Comparison of ENCODE assay signal across 11 cellular contexts in the genomic region with DNA sequence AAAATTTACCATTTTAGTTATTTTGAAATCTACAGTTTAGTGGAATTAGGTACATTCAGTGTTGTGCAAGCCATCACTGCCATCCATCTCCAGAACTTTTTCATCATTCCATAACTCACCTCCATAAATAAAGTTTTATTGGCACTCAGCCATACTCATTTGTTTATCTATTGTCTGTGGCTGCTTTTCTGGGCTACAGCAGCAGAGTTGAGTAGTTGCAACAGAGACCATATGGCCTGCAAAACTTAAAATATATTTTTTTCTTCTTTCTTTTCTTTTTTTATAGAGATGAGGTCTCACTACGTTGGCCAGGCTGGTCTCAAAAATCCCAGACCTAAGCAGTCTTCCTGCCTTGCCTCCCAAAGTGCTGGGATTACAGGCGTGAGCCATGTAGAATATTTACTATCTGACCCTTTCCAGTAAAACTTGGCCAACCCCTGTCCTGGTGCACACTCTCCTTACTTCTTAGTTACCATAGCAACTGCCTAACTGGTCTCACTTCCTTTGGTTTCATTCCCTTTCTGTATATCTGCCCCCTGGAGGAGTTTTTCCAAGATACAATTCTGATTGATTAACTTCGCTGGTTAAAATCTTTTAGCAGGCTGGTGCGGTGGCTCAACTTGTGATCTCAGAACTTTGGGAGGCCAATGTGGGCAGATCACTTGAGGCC.
A peak's percentile ranks its signal among the peaks of the same experiment; 100 is the strongest.
DNase-seq lines count a peak whose midpoint lies in the region; ATAC-seq, FAIRE-seq and TF ChIP-seq lines count a peak whose summit lies in the region.
"Had no signal": no experiment of that assay in that cellular context is flagged by ENCODE, and none has a peak within 500 bp of the region (broad histone marks: within the 10 kb centered on the region; RNA-seq: fewer than 3 reads in every experiment).

No MANE protein-coding gene starts in this region.

- H3K4me2 ChIP-seq in DND-41 (ENCODE audit: insufficient read depth, low read length) = no peak overlapping the region

- TF ChIP-seq POLR2A in esophagus muscularis mucosa (IDR thresholded peaks at IDR 0.05; ENCODE audit: low read depth) = no peak

- peaks cover 31% of the 10 kb centered on the region; the same call in 1 of the 2 replicates for H4K20me1 ChIP-seq in DND-41 (ENCODE audit: insufficient read depth, low read length)

- WGBS in esophagus muscularis mucosa = 81% methylated on average over 4 of the region's 4 CpGs

- H3K36me3 ChIP-seq in DND-41 (ENCODE audit: insufficient read depth, low read length) (peaks cover 16% of the 10 kb centered on the region), esophagus muscularis mucosa (no peaks in the 10 kb centered on the region), kidney (ENCODE audit: control insufficient read depth in 1 of 2, insufficient read depth in 2 of 2, low read length in 2 of 2) (no peaks in the 10 kb centered on the region)

- H3K4me1 Mint-ChIP-seq in progenitor cell of endocrine pancreas (ENCODE audit: low read depth) = peaks cover 16% of the 10 kb centered on the region

- H3K9me3 ChIP-seq in DND-41 (ENCODE audit: insufficient read depth, low read length, severe bottlenecking) = no peaks in the 10 kb centered on the region
- no peaks in the 10 kb centered on the region for H3K9me3 ChIP-seq in esophagus muscularis mucosa
- H3K9me3 ChIP-seq in kidney (ENCODE audit: control insufficient read depth in 1 of 2, low read length in 2 of 2) = no peaks in the 10 kb centered on the region

- no peak for DNase-seq in DND-41
- DNase-seq in NCI-H226 = peak; percentile 48
- DNase-seq in esophagus muscularis mucosa (ENCODE audit: extremely low spot score) = no peak
- no peak for DNase-seq in progenitor cell of endocrine pancreas (ENCODE audit: low spot score, unreplicated experiment)
- DNase-seq in activated CD4-positive, alpha-beta T cell treated with anti-CD3 and anti-CD28 coated beads for 4 hours = no peak
- DNase-seq in activated CD4-positive, alpha-beta T cell treated with anti-CD3 and anti-CD28 coated beads, Interleukin-2, amount 50 U/mL, for 48 hours = no peak
- no peak for DNase-seq in kidney
- no peak for DNase-seq in COLO829 (ENCODE audit: low spot score)
- DNase-seq: activated CD4-positive, alpha-beta T cell treated with anti-CD3 and anti-CD28 coated beads for 36 hours; caudate nucleus had no signal

- H3K27ac ChIP-seq in DND-41 (ENCODE audit: low read length) (0 out of 2 replicates have a peak overlapping the region, but pooled peaks have one; percentile 30), esophagus muscularis mucosa (replicated peaks in 1 of 4) (peak overlapping the region; percentile 52 to 92 (median 86)), kidney (ENCODE audit: low read depth in 2 of 2, low read length in 2 of 2) (no peak overlapping the region)

- TF ChIP-seq CTCF in DND-41 (IDR thresholded peaks at IDR 0.05; ENCODE audit: borderline replicate concordance, extremely low read depth, low read length, poor library complexity, severe bottlenecking) = no peak
- TF ChIP-seq CTCF in esophagus muscularis mucosa (IDR thresholded peaks at IDR 0.05) = peak in 1 of 3 experiments; percentile 7
- TF ChIP-seq CTCF in progenitor cell of endocrine pancreas (IDR thresholded peaks at IDR 0.05; ENCODE audit: unreplicated experiment) = peak; percentile 19
- TF ChIP-seq CTCF in kidney (IDR thresholded peaks at IDR 0.05; ENCODE audit: borderline replicate concordance, extremely low read depth, insufficient read depth) = no peak

- H3K9ac ChIP-seq in DND-41 (ENCODE audit: low read depth, low read length) (no peak overlapping the region), kidney (ENCODE audit: low read length in 2 of 2) (no peak overlapping the region)

- no peak overlapping the region for H3K4me3 Mint-ChIP-seq in progenitor cell of endocrine pancreas (ENCODE audit: low read depth)
- H3K4me3 Mint-ChIP-seq: activated CD4-positive, alpha-beta T cell treated with anti-CD3 and anti-CD28 coated beads for 36 hours had no signal

- H3K27ac Mint-ChIP-seq in progenitor cell of endocrine pancreas = no peak overlapping the region
- H3K27ac Mint-ChIP-seq: activated CD4-positive, alpha-beta T cell treated with anti-CD3 and anti-CD28 coated beads for 36 hours had no signal

- ATAC-seq in DND-41 (ENCODE audit: insufficient read depth, low read depth) = no peak
- ATAC-seq: activated CD4-positive, alpha-beta T cell treated with anti-CD3 and anti-CD28 coated beads for 36 hours had no signal

- H3K27me3 ChIP-seq in DND-41 (ENCODE audit: insufficient read depth, low read length, poor library complexity) (no peaks in the 10 kb centered on the region), esophagus muscularis mucosa (no peaks in the 10 kb centered on the region)

- H2AFZ ChIP-seq in DND-41 (ENCODE audit: low read depth, low read length) = no peak overlapping the region

- no peak for TF ChIP-seq EP300 in esophagus muscularis mucosa (IDR thresholded peaks at IDR 0.05)

- peaks cover 96% of the 10 kb centered on the region for H3K79me2 ChIP-seq in DND-41 (ENCODE audit: insufficient read depth, low read length)

- intact Hi-C loops in esophagus muscularis mucosa (cut with DNase I) = loop anchor here (5.0 to 10.0 kb wide), 2 partner anchors 68 to 174 kb away; no protein-coding TSS in a partner anchor
- intact Hi-C loops in kidney (cut with DNase I) = no loop called here

- no peak overlapping the region for H3K4me3 ChIP-seq in DND-41 (ENCODE audit: low read depth in 1 of 2, low read length in 2 of 2)
- no peak overlapping the region for H3K4me3 ChIP-seq in esophagus muscularis mucosa
- H3K4me3 ChIP-seq in kidney (ENCODE audit: low read length in 2 of 2) = no peak overlapping the region

- H3K36me3 Mint-ChIP-seq in progenitor cell of endocrine pancreas (ENCODE audit: insufficient read depth) = no peaks in the 10 kb centered on the region

- no peaks in the 10 kb centered on the region for H3K27me3 Mint-ChIP-seq in progenitor cell of endocrine pancreas
- H3K27me3 Mint-ChIP-seq: activated CD4-positive, alpha-beta T cell treated with anti-CD3 and anti-CD28 coated beads for 36 hours had no signal

- FAIRE-seq in kidney (lab: Jason Lieb, UNC) = no peak
- FAIRE-seq: keratinocyte had no signal

- peaks cover 33% of the 10 kb centered on the region for H3K4me1 ChIP-seq in DND-41 (ENCODE audit: insufficient read depth, low read length)
- peaks cover 76 to 98% (median 90%) of the 10 kb centered on the region in 4 donors for H3K4me1 ChIP-seq in esophagus muscularis mucosa
- peaks cover 14 to 28% of the 10 kb centered on the region in 2 donors for H3K4me1 ChIP-seq in kidney (ENCODE audit: control insufficient read depth in 1 of 2, insufficient read depth in 1 of 2, low read depth in 1 of 2, low read length in 2 of 2)

- no peaks in the 10 kb centered on the region for H3K9me3 Mint-ChIP-seq in progenitor cell of endocrine pancreas (ENCODE audit: low read depth)

Comparison
In these comparisons a context has a peak if more than half of its experiments do, and no peak if none do; other contexts are left out.
1. H3K27ac ChIP-seq: peak in DND-41 (single experiment) and esophagus muscularis mucosa (4 of 4); none in kidney (0 of 2).